12 cellular contexts compared by ENCODE assay signal in genomic region chr20:57350086-57350710, GRCh38. TPM values are rescaled to one million over a fixed set of nuclear protein-coding genes. Genes with fewer than 3 reads are reported as not detected.
DNase-seq lines count a peak whose midpoint lies in the region; ATAC-seq and TF ChIP-seq lines count a peak whose summit lies in the region.
"Had no signal": no experiment of that assay in that cellular context is flagged by ENCODE, and none has a peak within 500 bp of the region (broad histone marks: within the 10 kb centered on the region; RNA-seq: fewer than 3 reads in every experiment).

No MANE protein-coding gene starts in this region.

- POLR2A ChIA-PET in activated CD4-positive, alpha-beta memory T cell treated with anti-CD3 and anti-CD28 coated beads for 36 hours (lab: Charles Lee): interaction anchor here (1.4 to 3.3 kb wide), 2 partner anchors 40 to 48 kb away, joined by 6 to 22 read pairs; partner anchors contain the start of gene RBM38
- POLR2A ChIA-PET in HEK293T (lab: Yijun Ruan, JAX): interaction anchor here (1.2 to 1.5 kb wide), 2 partner anchors 15 to 85 kb away, joined by 3 read pairs; no protein-coding TSS in a partner anchor

- H3K9me3 Mint-ChIP-seq in activated naive CD4-positive, alpha-beta T cell treated with anti-CD3 and anti-CD28 coated beads, Interleukin-2, amount 10 ng/mL, durations not matched to agents 7 days and 5 days: no peaks in the 10 kb centered on the region
- no peaks in the 10 kb centered on the region for H3K9me3 Mint-ChIP-seq in activated CD4-positive, alpha-beta memory T cell treated with anti-CD3 and anti-CD28 coated beads for 36 hours
- no peaks in the 10 kb centered on the region for H3K9me3 Mint-ChIP-seq in immature natural killer cell

- TF ChIP-seq EP300 in stomach (IDR thresholded peaks at IDR 0.05): no peak

- H3K4me3 ChIP-seq in upper lobe of right lung: no peak overlapping the region
- no peak overlapping the region for H3K4me3 ChIP-seq in stomach

- H3K27ac Mint-ChIP-seq in activated naive CD4-positive, alpha-beta T cell treated with anti-CD3 and anti-CD28 coated beads, Interleukin-2, amount 10 ng/mL, durations not matched to agents 7 days and 5 days: peak overlapping the region; percentile 28
- H3K27ac Mint-ChIP-seq in activated CD4-positive, alpha-beta memory T cell treated with anti-CD3 and anti-CD28 coated beads for 36 hours: peak overlapping the region; percentile 56
- peak overlapping the region; percentile 26 to 78 (median 40) for H3K27ac Mint-ChIP-seq in immature natural killer cell

- peak overlapping the region; percentile 63 for H3K4me3 Mint-ChIP-seq in activated naive CD4-positive, alpha-beta T cell treated with anti-CD3 and anti-CD28 coated beads, Interleukin-2, amount 10 ng/mL, durations not matched to agents 7 days and 5 days
- H3K4me3 Mint-ChIP-seq in activated CD4-positive, alpha-beta memory T cell treated with anti-CD3 and anti-CD28 coated beads for 36 hours: peak overlapping the region; percentile 35
- peak overlapping the region; percentile 36 to 64 (median 59) for H3K4me3 Mint-ChIP-seq in immature natural killer cell

- intact Hi-C loops in activated CD4-positive, alpha-beta memory T cell treated with anti-CD3 and anti-CD28 coated beads for 36 hours (cut with micrococcal nuclease): loop anchor here (2.0 kb wide), 3 partner anchors 41 to 957 kb away; partner anchors contain the start of genes AURKA, CSTF1 and RBM38
- intact Hi-C loops in upper lobe of right lung (cut with DNase I) (no loop called here), stomach (cut with DNase I; ENCODE audit: low total_unique reads) (no loop called here)

- H3K36me3 Mint-ChIP-seq in activated naive CD4-positive, alpha-beta T cell treated with anti-CD3 and anti-CD28 coated beads, Interleukin-2, amount 10 ng/mL, durations not matched to agents 7 days and 5 days: peaks cover 22% of the 10 kb centered on the region
- peaks cover 21% of the 10 kb centered on the region for H3K36me3 Mint-ChIP-seq in activated CD4-positive, alpha-beta memory T cell treated with anti-CD3 and anti-CD28 coated beads for 36 hours
- peaks cover 0 to 12% (median 6%) of the 10 kb centered on the region in 3 donors for H3K36me3 Mint-ChIP-seq in immature natural killer cell

- peaks cover 21% of the 10 kb centered on the region for H3K4me1 Mint-ChIP-seq in activated naive CD4-positive, alpha-beta T cell treated with anti-CD3 and anti-CD28 coated beads, Interleukin-2, amount 10 ng/mL, durations not matched to agents 7 days and 5 days
- peaks cover 23% of the 10 kb centered on the region for H3K4me1 Mint-ChIP-seq in activated CD4-positive, alpha-beta memory T cell treated with anti-CD3 and anti-CD28 coated beads for 36 hours (ENCODE audit: low read depth)
- peaks cover 25 to 30% of the 10 kb centered on the region in 2 donors for H3K4me1 Mint-ChIP-seq in immature natural killer cell

- 81 to 89% (median 83%) methylated on average over 16 of the region's 16 CpGs for WGBS in stomach, 5 donors

- TF ChIP-seq CTCF in upper lobe of right lung (IDR thresholded peaks at IDR 0.05): no peak
- no peak for TF ChIP-seq CTCF in stomach (IDR thresholded peaks at IDR 0.05)

- DNase-seq in activated naive CD4-positive, alpha-beta T cell treated with anti-CD3 and anti-CD28 coated beads, Interleukin-2, amount 10 ng/mL, durations not matched to agents 7 days and 5 days: no peak
- DNase-seq in activated naive CD4-positive, alpha-beta T cell (lab: John Stamatoyannopoulos, UW): no peak
- DNase-seq in activated CD4-positive, alpha-beta memory T cell treated with anti-CD3 and anti-CD28 coated beads for 36 hours: no peak
- DNase-seq in immature natural killer cell: peak in 1 of 3 donors; percentile 6
- no peak for DNase-seq in upper lobe of right lung
- no peak for DNase-seq in stomach
- no peak for DNase-seq in HEK293T (ENCODE audit: extremely low spot score)

- no peak for ATAC-seq in upper lobe of right lung
- ATAC-seq in GM19324 (IDR thresholded peaks at IDR 0.05; ENCODE audit: low FRiP score, unreplicated experiment): no peak

- H3K27me3 ChIP-seq in upper lobe of right lung (no peaks in the 10 kb centered on the region), stomach (peaks cover 0 to 24% (median 0%) of the 10 kb centered on the region in 3 donors)
- H3K27me3 ChIP-seq: gastrocnemius medialis had no signal

- H3K4me1 ChIP-seq in upper lobe of right lung (peaks cover 9% of the 10 kb centered on the region), stomach (peaks cover 13 to 22% (median 17%) of the 10 kb centered on the region in 4 donors)

- no peaks in the 10 kb centered on the region for H3K9me3 ChIP-seq in upper lobe of right lung
- H3K9me3 ChIP-seq in stomach: no peaks in the 10 kb centered on the region
- H3K9me3 ChIP-seq: gastrocnemius medialis had no signal

- no peak for TF ChIP-seq POLR2A in stomach (IDR thresholded peaks at IDR 0.05)

- H3K36me3 ChIP-seq in upper lobe of right lung (no peaks in the 10 kb centered on the region), stomach (peaks cover 0 to 11% (median 5%) of the 10 kb centered on the region in 4 donors)

- CTCF ChIA-PET in activated naive CD4-positive, alpha-beta T cell treated with anti-CD3 and anti-CD28 coated beads, Interleukin-2, amount 10 ng/mL, durations not matched to agents 7 days and 5 days (lab: Charles Lee): interaction anchor here (1.1 to 6.6 kb wide), 2 partner anchors 26 to 259 kb away, joined by 3 to 69 read pairs; no protein-coding TSS in a partner anchor
- CTCF ChIA-PET in activated CD4-positive, alpha-beta memory T cell treated with anti-CD3 and anti-CD28 coated beads for 36 hours (lab: Charles Lee): interaction anchor here (1.0 to 1.7 kb wide), 4 partner anchors 39 to 800 kb away, joined by 3 to 7 read pairs (median 6); no protein-coding TSS in a partner anchor
- CTCF ChIA-PET in HEK293T (lab: Yijun Ruan, JAX): interaction anchor here (1.2 kb wide), 1 partner anchor 260 kb away, joined by 3 read pairs; no protein-coding TSS in a partner anchor

- H3K27ac ChIP-seq in upper lobe of right lung (peak overlapping the region; percentile 17), stomach (peak overlapping the region in 1 of 5 donors; percentile 38)

- peaks cover 8% of the 10 kb centered on the region for H3K27me3 Mint-ChIP-seq in activated naive CD4-positive, alpha-beta T cell treated with anti-CD3 and anti-CD28 coated beads, Interleukin-2, amount 10 ng/mL, durations not matched to agents 7 days and 5 days
- no peaks in the 10 kb centered on the region for H3K27me3 Mint-ChIP-seq in activated CD4-positive, alpha-beta memory T cell treated with anti-CD3 and anti-CD28 coated beads for 36 hours
- peaks cover 3 to 24% (median 18%) of the 10 kb centered on the region in 3 donors for H3K27me3 Mint-ChIP-seq in immature natural killer cell (ENCODE audit: low read depth in 3 of 3)

TF ChIP-seq in HEK293T, 16 proteins besides CTCF, POLR2A, EP300 and RAD21:
- no peak for TF ChIP-seq ZNF384 (IDR thresholded peaks at IDR 0.05)
- TF ChIP-seq FOXM1 (IDR thresholded peaks at IDR 0.05; ENCODE audit: borderline replicate concordance): no peak
- no peak for TF ChIP-seq FOXK2 (IDR thresholded peaks at IDR 0.05)

RNA-seq across cellular contexts. Expression of gene RAE1, which starts 0.9 kb away (rescaled TPM):
- 10 to 100 TPM; 33.7 to 38.2 TPM for total RNA-seq in activated CD4-positive, alpha-beta memory T cell treated with anti-CD3 and anti-CD28 coated beads for 36 hours
- 10 to 100 TPM; 35.7 to 54.5 (median 40.3) TPM for polyA plus RNA-seq in immature natural killer cell
- total RNA-seq in upper lobe of right lung: 14.9 TPM
- total RNA-seq in stomach: 10 to 100 TPM in 4 of 5 donors, 1 to 10 TPM in 1; 6.4 to 65.6 (median 16.7) TPM
- polyA plus RNA-seq in stomach: 10 to 100 TPM; 11.3 to 14.2 (median 12.1) TPM

RNA-seq across cellular contexts. Expression of gene SPO11, which starts 20.6 kb away (rescaled TPM):
- not detected for total RNA-seq in activated CD4-positive, alpha-beta memory T cell treated with anti-CD3 and anti-CD28 coated beads for 36 hours
- polyA plus RNA-seq in immature natural killer cell (not detected), stomach (not detected)
- total RNA-seq in upper lobe of right lung (not detected), stomach (not detected)
- total RNA-seq: gastrocnemius medialis, lung, subcutaneous adipose tissue had no signal
- polyA plus RNA-seq: BJ, lung had no signal

RNA-seq across cellular contexts. Expression of gene RBM38, which starts 41.0 kb away (rescaled TPM):
- 10 to 100 TPM; 73.4 to 77.3 TPM for total RNA-seq in activated CD4-positive, alpha-beta memory T cell treated with anti-CD3 and anti-CD28 coated beads for 36 hours
- 10 to 100 TPM; 43.6 to 89.1 (median 80.4) TPM for polyA plus RNA-seq in immature natural killer cell
- total RNA-seq in upper lobe of right lung: 13.4 TPM
- 10 to 100 TPM in 4 of 5 donors, 1 to 10 TPM in 1; 5.3 to 37.8 (median 13.6) TPM for total RNA-seq in stomach
- 10 to 100 TPM; 15.8 to 25.2 (median 17.0) TPM for polyA plus RNA-seq in stomach
